Comparison of ENCODE assay signal across 1 cellular context in genomic region chr7:36404639-36405408, GRCh38.
TF ChIP-seq lines count a peak whose summit lies in the region.

No MANE protein-coding gene starts in this region.

TF ChIP-seq in K562, 482 proteins besides CTCF, POLR2A, EP300 and RAD21 (continued from another document):
- TF ChIP-seq DLX4 (CRISPR knock-in tag; IDR thresholded peaks at IDR 0.05) = 0 out of 2 replicates have a peak, but pooled peaks have one; percentile 24
- no peak for TF ChIP-seq CSDE1 (IDR thresholded peaks at IDR 0.05)
- no peak for TF ChIP-seq HDAC2 (IDR thresholded peaks at IDR 0.05)
- no peak for TF ChIP-seq RFX1 (IDR thresholded peaks at IDR 0.05)
